ENCODE assay signal across 32 cellular contexts in the genomic region with DNA sequence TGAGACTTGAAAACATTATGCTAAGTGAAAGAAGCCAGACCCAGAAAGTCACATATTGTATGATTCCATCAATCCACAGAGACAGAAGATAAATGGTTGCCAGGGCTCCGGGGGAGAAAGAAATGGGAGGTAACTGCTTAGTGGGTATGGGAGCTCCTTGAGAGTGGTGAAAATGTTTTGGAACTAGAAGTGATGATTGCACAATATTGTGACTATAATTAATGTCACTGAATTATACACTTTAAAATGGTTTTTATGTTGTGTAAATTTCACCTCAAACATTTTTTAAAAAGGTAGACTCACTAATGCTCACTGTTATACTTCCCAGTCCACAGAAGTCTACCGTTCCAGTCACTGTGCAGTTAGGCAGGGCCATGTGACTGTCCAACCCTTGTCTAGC. TPM values are rescaled to one million over a fixed set of nuclear protein-coding genes. Genes with fewer than 3 reads are reported as not detected.
"Had no signal": no experiment of that assay in that cellular context is flagged by ENCODE, and none has a peak within 500 bp of the region (broad histone marks: within the 10 kb centered on the region; RNA-seq: fewer than 3 reads in every experiment).

No MANE protein-coding gene starts in this region.

- FAIRE-seq: urothelium cell line had no signal

- H3K4me1 Mint-ChIP-seq: stimulated activated effector memory CD8-positive, alpha-beta T cell treated with anti-CD3 and anti-CD28 coated beads, Interleukin-12 subunit alpha, Interleukin-12 subunit beta, amount 100 ng/mL, for 72 hours had no signal

- H3K36me3 ChIP-seq: stomach, suprapubic skin, thoracic aorta, thyroid gland, tibial artery, tibial nerve, transverse colon, upper lobe of left lung, upper lobe of right lung, uterus, vagina had no signal

- H3K27me3 ChIP-seq: stomach, suprapubic skin, testis, thyroid gland, tibial artery, tibial nerve, transverse colon, upper lobe of left lung, upper lobe of right lung, uterus, vagina had no signal

- H3K9me3 Mint-ChIP-seq: stimulated activated effector memory CD8-positive, alpha-beta T cell treated with anti-CD3 and anti-CD28 coated beads, Interleukin-12 subunit alpha, Interleukin-12 subunit beta, amount 100 ng/mL, for 72 hours; stimulated activated memory B cell treated with anti-CD40 and anti-IgM and Interleukin-4, amounts not matched to agents 10 μg/mL and 1 μg/mL and 100 μg/mL, for 72 hours; stimulated activated naive B cell treated with anti-CD40 and anti-IgM and Interleukin-4, amounts not matched to agents 10 μg/mL and 1 μg/mL and 100 μg/mL, for 72 hours; stimulated activated naive CD8-positive, alpha-beta T cell treated with anti-CD3 and anti-CD28 coated beads, Interleukin-15, amount 100 ng/mL, for 72 hours; stimulated activated naive CD8-positive, alpha-beta T cell treated with anti-CD3 and anti-CD28 coated beads, Interleukin-15, Interleukin-2, amounts not matched to agents 100 ng/mL and 50 ng/mL, for 24 hours; type B pancreatic cell had no signal

- H3K27me3 Mint-ChIP-seq: type B pancreatic cell had no signal

- H3K4me3 ChIP-seq: stomach, suprapubic skin, testis, thoracic aorta, thyroid gland, tibial artery, tibial nerve, transverse colon, upper lobe of left lung, upper lobe of right lung, uterus, vagina had no signal

- H3K36me3 Mint-ChIP-seq: stimulated activated effector memory CD8-positive, alpha-beta T cell treated with anti-CD3 and anti-CD28 coated beads, Interleukin-12 subunit alpha, Interleukin-12 subunit beta, amount 100 ng/mL, for 72 hours; stimulated activated memory B cell treated with anti-CD40 and anti-IgM and Interleukin-4, amounts not matched to agents 10 μg/mL and 1 μg/mL and 100 μg/mL, for 72 hours; stimulated activated naive B cell treated with anti-CD40 and anti-IgM and Interleukin-4, amounts not matched to agents 10 μg/mL and 1 μg/mL and 100 μg/mL, for 72 hours; type B pancreatic cell had no signal

- H3K9me3 ChIP-seq: stomach, suprapubic skin, testis, thoracic aorta, thyroid gland, tibial artery, tibial nerve, transverse colon, upper lobe of left lung, upper lobe of right lung, uterus, vagina had no signal

- H3K4me3 Mint-ChIP-seq: stimulated activated effector memory CD8-positive, alpha-beta T cell treated with anti-CD3 and anti-CD28 coated beads, Interleukin-12 subunit alpha, Interleukin-12 subunit beta, amount 100 ng/mL, for 72 hours; stimulated activated memory B cell treated with anti-CD40 and anti-IgM and Interleukin-4, amounts not matched to agents 10 μg/mL and 1 μg/mL and 100 μg/mL, for 72 hours; stimulated activated naive B cell treated with anti-CD40 and anti-IgM and Interleukin-4, amounts not matched to agents 10 μg/mL and 1 μg/mL and 100 μg/mL, for 72 hours; stimulated activated naive CD8-positive, alpha-beta T cell treated with anti-CD3 and anti-CD28 coated beads, Interleukin-15, amount 100 ng/mL, for 72 hours; stimulated activated naive CD8-positive, alpha-beta T cell treated with anti-CD3 and anti-CD28 coated beads, Interleukin-15, Interleukin-2, amounts not matched to agents 100 ng/mL and 50 ng/mL, for 24 hours; type B pancreatic cell had no signal

- H3K4me1 ChIP-seq: suprapubic skin, testis, tibial artery, tibial nerve, upper lobe of left lung, uterus, vagina had no signal

- H3K27ac Mint-ChIP-seq: stimulated activated effector memory CD8-positive, alpha-beta T cell treated with anti-CD3 and anti-CD28 coated beads, Interleukin-12 subunit alpha, Interleukin-12 subunit beta, amount 100 ng/mL, for 72 hours; stimulated activated memory B cell treated with anti-CD40 and anti-IgM and Interleukin-4, amounts not matched to agents 10 μg/mL and 1 μg/mL and 100 μg/mL, for 72 hours; stimulated activated naive B cell treated with anti-CD40 and anti-IgM and Interleukin-4, amounts not matched to agents 10 μg/mL and 1 μg/mL and 100 μg/mL, for 72 hours; stimulated activated naive CD8-positive, alpha-beta T cell treated with anti-CD3 and anti-CD28 coated beads, Interleukin-15, amount 100 ng/mL, for 72 hours; stimulated activated naive CD8-positive, alpha-beta T cell treated with anti-CD3 and anti-CD28 coated beads, Interleukin-15, Interleukin-2, amounts not matched to agents 100 ng/mL and 50 ng/mL, for 24 hours; type B pancreatic cell had no signal

- H3K27ac ChIP-seq: stomach, suprapubic skin, testis, thoracic aorta, thyroid gland, tibial artery, tibial nerve, transverse colon, upper lobe of left lung, upper lobe of right lung, uterus, vagina had no signal

- DNase-seq: stimulated activated CD4-positive, alpha-beta T cell treated with anti-CD3 and anti-CD28 coated beads, Interleukin-2, amount 100 ng/mL, for 48 hours; stimulated activated CD4-positive, alpha-beta T cell treated with anti-CD3 and anti-CD28 coated beads, Interleukin-4, amount 100 ng/mL, for 1 hour; stimulated activated CD4-positive, alpha-beta T cell treated with anti-CD3 and anti-CD28 coated beads, Interleukin-4, amount 100 ng/mL, for 24 hours; stimulated activated CD4-positive, alpha-beta T cell treated with anti-CD3 and anti-CD28 coated beads, Interleukin-4, amount 100 ng/mL, for 4 hours; stimulated activated CD8-positive, alpha-beta memory T cell treated with anti-CD3 and anti-CD28 coated beads, Interleukin-4, amount 100 ng/mL, for 48 hours; stimulated activated naive B cell treated with anti-CD40 and anti-IgM and Interleukin-4, amounts not matched to agents 10 μg/mL and 1 μg/mL and 100 μg/mL, for 72 hours; stimulated activated naive CD4-positive, alpha-beta T cell; stimulated activated naive CD4-positive, alpha-beta T cell treated with Interleukin-2 at 50 U/mL for 16 hours; stimulated activated naive CD8-positive, alpha-beta T cell treated with anti-CD3 and anti-CD28 coated beads, Interleukin-15, amount 100 ng/mL, for 72 hours; stimulated activated naive CD8-positive, alpha-beta T cell treated with anti-CD3 and anti-CD28 coated beads, Interleukin-15, Interleukin-2, amounts not matched to agents 100 U/mL and 50 U/mL, for 24 hours; stomach; substantia nigra; testis; thyroid gland; tibial artery; transverse colon; trophoblast cell; upper lobe of left lung; upper lobe of right lung; uterus had no signal

- ATAC-seq: stimulated activated effector memory CD8-positive, alpha-beta T cell treated with anti-CD3 and anti-CD28 coated beads, Interleukin-12 subunit alpha, Interleukin-12 subunit beta, amount 100 ng/mL, for 72 hours; stimulated activated memory B cell treated with anti-CD40 and anti-IgM and Interleukin-4, amounts not matched to agents 10 μg/mL and 1 μg/mL and 100 μg/mL, for 72 hours; stimulated activated naive B cell treated with anti-CD40 and anti-IgM and Interleukin-4, amounts not matched to agents 10 μg/mL and 1 μg/mL and 100 μg/mL, for 72 hours; stimulated activated naive CD8-positive, alpha-beta T cell treated with anti-CD3 and anti-CD28 coated beads, Interleukin-15, amount 100 ng/mL, for 72 hours; stimulated activated naive CD8-positive, alpha-beta T cell treated with anti-CD3 and anti-CD28 coated beads, Interleukin-15, Interleukin-2, amounts not matched to agents 100 U/mL and 50 U/mL, for 24 hours; upper lobe of right lung had no signal

RNA-seq across cellular contexts. Expression of a gene that starts 54.0 kb away (rescaled TPM):
- total RNA-seq: stomach, subcutaneous adipose tissue, suprapubic skin, thoracic aorta, thyroid gland, tibial nerve, transverse colon, upper lobe of right lung, ureter, urinary bladder, vagina had no signal
- polyA plus RNA-seq: stomach, urinary bladder had no signal
